In genomic region chr3:107861904-107862303, GRCh38 we compare ENCODE assay signal across 9 cellular contexts.
A peak's percentile ranks its signal among the peaks of the same experiment; 100 is the strongest.
DNase-seq lines count a peak whose midpoint lies in the region; ATAC-seq and TF ChIP-seq lines count a peak whose summit lies in the region.
"Had no signal": no experiment of that assay in that cellular context is flagged by ENCODE, and none has a peak within 500 bp of the region (broad histone marks: within the 10 kb centered on the region; RNA-seq: fewer than 3 reads in every experiment).

No MANE protein-coding gene starts in this region.

- no peak overlapping the region for H3K4me3 ChIP-seq in foreskin fibroblast (ENCODE audit: low read depth in 1 of 2, low read length in 2 of 2)

- TF ChIP-seq CTCF in foreskin fibroblast (IDR thresholded peaks at IDR 0.05; ENCODE audit: low read depth, low read length): no peak

- peak; percentile 70 for ATAC-seq in GM19023 (IDR thresholded peaks at IDR 0.05; ENCODE audit: unreplicated experiment)
- ATAC-seq in GM21786 (IDR thresholded peaks at IDR 0.05; ENCODE audit: unreplicated experiment): peak; percentile 94
- ATAC-seq in HG03469 (IDR thresholded peaks at IDR 0.05; ENCODE audit: unreplicated experiment): peak; percentile 96

- DNase-seq in myocyte (ENCODE audit: low read depth): peak; percentile 57
- no peak for DNase-seq in foreskin fibroblast
- no peak for DNase-seq in EL
- DNase-seq in NCI-H2029 (lab: John Stamatoyannopoulos, UW): no peak
- DNase-seq: head of caudate nucleus, NCI-H2227 treated with DMSO at 0.1 percent for 48 hours had no signal
